In the genomic region with DNA sequence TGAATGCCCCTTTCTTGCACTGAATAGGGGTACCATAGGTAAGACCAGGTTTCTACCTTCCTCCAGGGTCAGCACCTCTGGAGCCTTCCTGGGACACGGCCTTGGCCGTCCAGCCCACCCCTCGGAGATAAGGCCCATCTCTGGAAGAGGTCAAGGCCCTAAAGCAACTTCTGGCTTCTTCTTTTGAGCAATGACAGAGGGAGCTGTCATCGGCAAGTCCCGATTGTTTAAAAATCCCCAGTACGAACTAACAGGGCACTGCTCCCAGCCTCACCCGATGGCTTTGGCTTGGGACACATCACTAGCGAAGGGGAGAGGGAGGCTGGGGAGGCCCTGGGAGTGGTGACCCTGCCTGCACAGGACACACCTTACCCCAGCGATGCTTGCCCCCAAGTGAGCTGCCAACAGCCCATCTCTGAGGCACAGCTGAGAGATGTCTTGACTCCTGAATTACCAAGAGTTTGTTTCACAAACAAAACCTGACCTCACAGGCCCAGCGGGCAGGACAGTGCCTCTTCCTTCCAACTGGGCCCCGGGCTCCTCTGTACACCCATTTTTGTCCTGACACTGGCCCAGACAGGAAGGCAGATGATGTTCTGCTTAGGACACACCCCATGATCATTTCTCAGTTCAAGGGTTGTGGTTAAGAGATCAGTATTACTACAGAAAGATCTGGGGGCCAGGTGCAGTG, we compare ENCODE assay signal across 1 cellular context.
TF ChIP-seq lines count a peak whose summit lies in the region.

No MANE protein-coding gene starts in this region.

TF ChIP-seq in HCT116, 20 proteins besides CTCF, POLR2A, EP300 and RAD21:
- TF ChIP-seq FOSL1 (IDR thresholded peaks at IDR 0.05; ENCODE audit: low read depth), result no peak
- TF ChIP-seq POLR2AphosphoS5 (IDR thresholded peaks at IDR 0.05; ENCODE audit: low read depth, low read length), result no peak; the same call in 1 of the 2 replicates
- TF ChIP-seq, protein P1, sequence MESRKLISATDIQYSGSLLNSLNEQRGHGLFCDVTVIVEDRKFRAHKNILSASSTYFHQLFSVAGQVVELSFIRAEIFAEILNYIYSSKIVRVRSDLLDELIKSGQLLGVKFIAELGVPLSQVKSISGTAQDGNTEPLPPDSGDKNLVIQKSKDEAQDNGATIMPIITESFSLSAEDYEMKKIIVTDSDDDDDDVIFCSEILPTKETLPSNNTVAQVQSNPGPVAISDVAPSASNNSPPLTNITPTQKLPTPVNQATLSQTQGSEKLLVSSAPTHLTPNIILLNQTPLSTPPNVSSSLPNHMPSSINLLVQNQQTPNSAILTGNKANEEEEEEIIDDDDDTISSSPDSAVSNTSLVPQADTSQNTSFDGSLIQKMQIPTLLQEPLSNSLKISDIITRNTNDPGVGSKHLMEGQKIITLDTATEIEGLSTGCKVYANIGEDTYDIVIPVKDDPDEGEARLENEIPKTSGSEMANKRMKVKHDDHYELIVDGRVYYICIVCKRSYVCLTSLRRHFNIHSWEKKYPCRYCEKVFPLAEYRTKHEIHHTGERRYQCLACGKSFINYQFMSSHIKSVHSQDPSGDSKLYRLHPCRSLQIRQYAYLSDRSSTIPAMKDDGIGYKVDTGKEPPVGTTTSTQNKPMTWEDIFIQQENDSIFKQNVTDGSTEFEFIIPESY (IDR thresholded peaks at IDR 0.05; ENCODE audit: extremely low read depth, insufficient replicate concordance, low read length), result no peak
